In the genomic region with DNA sequence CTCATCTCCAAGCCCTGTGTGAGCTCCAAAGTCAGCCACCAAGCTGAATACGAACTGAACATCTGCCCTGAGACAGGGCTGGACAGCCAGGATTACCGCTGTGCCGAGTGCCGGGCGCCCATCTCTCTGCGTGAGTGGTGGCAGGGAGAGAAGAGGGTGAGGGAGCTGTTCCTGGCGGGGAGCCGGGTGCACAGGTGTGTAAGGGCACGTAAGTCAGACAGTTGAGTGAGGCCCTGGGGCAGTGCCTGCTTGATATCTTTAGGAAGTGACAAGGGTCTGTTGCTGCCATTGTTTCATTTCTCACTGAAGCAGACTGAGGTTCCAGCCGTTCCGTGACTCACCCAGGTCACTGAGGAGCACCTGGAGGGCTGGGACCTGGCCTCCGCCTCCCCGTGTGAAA, we compare ENCODE assay signal across 26 cellular contexts.
"Had no signal": no experiment of that assay in that cellular context is flagged by ENCODE, and none has a peak within 500 bp of the region (broad histone marks: within the 10 kb centered on the region; RNA-seq: fewer than 3 reads in every experiment).

No MANE protein-coding gene starts in this region.

- H3K4me3 ChIP-seq: left lung, lung, neural progenitor cell, ovary, right atrium auricular region, right lobe of liver, stomach, testis, thyroid gland, transverse colon, upper lobe of left lung, vagina had no signal

- H3K27me3 Mint-ChIP-seq: naive B cell; progenitor cell of endocrine pancreas; stimulated activated naive B cell treated with anti-CD40 and anti-IgM and Interleukin-4, amounts not matched to agents 10 μg/mL and 1 μg/mL and 100 μg/mL, for 72 hours had no signal

- H3K4me1 Mint-ChIP-seq: mesothelial cell of epicardium had no signal

- H3K36me3 ChIP-seq: neural progenitor cell, ovary had no signal

- H3K4me1 ChIP-seq: neural progenitor cell, right atrium auricular region, right lobe of liver, stomach, testis, thyroid gland, transverse colon, vagina had no signal

- H3K27ac ChIP-seq: left lung, neural progenitor cell, ovary, right atrium auricular region, right lobe of liver, stomach, testis, thyroid gland, transverse colon, upper lobe of left lung, vagina had no signal

- ATAC-seq: left colon; left lung; right lobe of liver; stimulated activated naive B cell treated with anti-CD40 and anti-IgM and Interleukin-4, amounts not matched to agents 10 μg/mL and 1 μg/mL and 100 μg/mL, for 72 hours; stimulated activated naive CD8-positive, alpha-beta T cell treated with anti-CD3 and anti-CD28 coated beads, Interleukin-15, Interleukin-2, amounts not matched to agents 100 U/mL and 50 U/mL, for 24 hours had no signal

- H3K9me3 ChIP-seq: left lung, ovary, right atrium auricular region, right lobe of liver, stomach, testis, thyroid gland, transverse colon, upper lobe of left lung, vagina had no signal

- H3K4me3 Mint-ChIP-seq: mesothelial cell of epicardium; naive B cell; nephron progenitor cell; neural progenitor cell; stimulated activated naive B cell treated with anti-CD40 and anti-IgM and Interleukin-4, amounts not matched to agents 10 μg/mL and 1 μg/mL and 100 μg/mL, for 72 hours had no signal

- DNase-seq: hippocampal formation; kidney; left colon; mesendoderm; naive B cell; nephron progenitor cell; ovary; right lobe of liver; stimulated activated CD4-positive, alpha-beta T cell treated with anti-CD3 and anti-CD28 coated beads, Interleukin-12 subunit alpha, Interleukin-12 subunit beta, amount 100 ng/mL, for 4 hours; stimulated activated CD4-positive, alpha-beta T cell treated with anti-CD3 and anti-CD28 coated beads, Interleukin-15, amount 100 ng/mL, for 24 hours; stimulated activated CD4-positive, alpha-beta T cell treated with anti-CD3 and anti-CD28 coated beads, Interleukin-2, amount 100 ng/mL, for 24 hours; stimulated activated CD4-positive, alpha-beta T cell treated with anti-CD3 and anti-CD28 coated beads, Interleukin-4, amount 100 ng/mL, for 1 hour; stimulated activated naive B cell treated with anti-CD40 and anti-IgM and Interleukin-4, amounts not matched to agents 10 μg/mL and 1 μg/mL and 100 μg/mL, for 72 hours; stimulated activated naive CD8-positive, alpha-beta T cell treated with anti-CD3 and anti-CD28 coated beads, Interleukin-15, Interleukin-2, amounts not matched to agents 100 U/mL and 50 U/mL, for 24 hours; stomach; testis; thyroid gland; transverse colon; upper lobe of left lung had no signal

- H3K9me3 Mint-ChIP-seq: mesothelial cell of epicardium; naive B cell; nephron progenitor cell; neural progenitor cell; stimulated activated naive B cell treated with anti-CD40 and anti-IgM and Interleukin-4, amounts not matched to agents 10 μg/mL and 1 μg/mL and 100 μg/mL, for 72 hours had no signal

- H3K27ac Mint-ChIP-seq: mesothelial cell of epicardium; neural progenitor cell; progenitor cell of endocrine pancreas; stimulated activated naive B cell treated with anti-CD40 and anti-IgM and Interleukin-4, amounts not matched to agents 10 μg/mL and 1 μg/mL and 100 μg/mL, for 72 hours had no signal

- H3K27me3 ChIP-seq: left lung, neural progenitor cell, ovary, right atrium auricular region, right lobe of liver, stomach, testis, thyroid gland, transverse colon, upper lobe of left lung, vagina had no signal
